In genomic region chr13:94595006-94595942, GRCh38 we compare ENCODE assay signal across 1 cellular context.
TF ChIP-seq lines count a peak whose summit lies in the region.

No MANE protein-coding gene starts in this region.

TF ChIP-seq in A549, 52 proteins besides CTCF, POLR2A, EP300 and RAD21 (continued from another document):
- TF ChIP-seq USF2 (IDR thresholded peaks at IDR 0.05) (no peak), CBX2 (IDR thresholded peaks at IDR 0.05; ENCODE audit: borderline replicate concordance, low read depth) (no peak), RNF2 (IDR thresholded peaks at IDR 0.05; ENCODE audit: borderline replicate concordance, low read depth) (no peak)
- TF ChIP-seq, protein P1, sequence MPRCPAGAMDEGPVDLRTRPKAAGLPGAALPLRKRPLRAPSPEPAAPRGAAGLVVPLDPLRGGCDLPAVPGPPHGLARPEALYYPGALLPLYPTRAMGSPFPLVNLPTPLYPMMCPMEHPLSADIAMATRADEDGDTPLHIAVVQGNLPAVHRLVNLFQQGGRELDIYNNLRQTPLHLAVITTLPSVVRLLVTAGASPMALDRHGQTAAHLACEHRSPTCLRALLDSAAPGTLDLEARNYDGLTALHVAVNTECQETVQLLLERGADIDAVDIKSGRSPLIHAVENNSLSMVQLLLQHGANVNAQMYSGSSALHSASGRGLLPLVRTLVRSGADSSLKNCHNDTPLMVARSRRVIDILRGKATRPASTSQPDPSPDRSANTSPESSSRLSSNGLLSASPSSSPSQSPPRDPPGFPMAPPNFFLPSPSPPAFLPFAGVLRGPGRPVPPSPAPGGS (IDR thresholded peaks at IDR 0.05) = no peak
